Comparison of ENCODE assay signal across 17 cellular contexts in genomic region chr17:77892031-77892430, GRCh38.
"Had no signal": no experiment of that assay in that cellular context is flagged by ENCODE, and none has a peak within 500 bp of the region (broad histone marks: within the 10 kb centered on the region; RNA-seq: fewer than 3 reads in every experiment).

No MANE protein-coding gene starts in this region.

- H3K27me3 Mint-ChIP-seq: activated naive CD4-positive, alpha-beta T cell treated with anti-CD3 and anti-CD28 coated beads, Interleukin-2, amount 50 U/mL, for 24 hours had no signal

- H3K36me3 Mint-ChIP-seq: activated naive CD4-positive, alpha-beta T cell treated with anti-CD3 and anti-CD28 coated beads, Interleukin-2, amount 50 U/mL, for 24 hours; brain; natural killer cell had no signal

- H3K4me1 ChIP-seq: parathyroid adenoma had no signal

- H3K9me3 Mint-ChIP-seq: activated CD4-positive, alpha-beta T cell treated with anti-CD3 and anti-CD28 coated beads, Interleukin-2, amount 10 ng/mL, durations not matched to agents 24 days and 14 days; activated naive CD4-positive, alpha-beta T cell treated with anti-CD3 and anti-CD28 coated beads, Interleukin-2, amount 50 U/mL, for 24 hours; natural killer cell had no signal

- ATAC-seq: activated CD8-positive, alpha-beta T cell treated with anti-CD3 and anti-CD28 coated beads, Interleukin-2, amount 10 ng/mL, durations not matched to agents 7 days and 5 days; left ventricle myocardium superior; natural killer cell had no signal

- DNase-seq: activated CD4-positive, alpha-beta T cell treated with anti-CD3 and anti-CD28 coated beads, Interleukin-2, amount 10 ng/mL, durations not matched to agents 24 days and 14 days; activated CD8-positive, alpha-beta T cell treated with anti-CD3 and anti-CD28 coated beads, Interleukin-2, amount 10 ng/mL, durations not matched to agents 7 days and 5 days; activated gamma-delta T cell treated with Interleukin-2 at 50 U/mL for 16 hours; anterior cingulate cortex; caudate nucleus; effector CD8-positive, alpha-beta T cell; foreskin melanocyte; hippocampal formation; left ventricle myocardium superior; mammary epithelial cell; midbrain; natural killer cell; stimulated activated CD4-positive, alpha-beta T cell treated with anti-CD3 and anti-CD28 coated beads, Interleukin-4, amount 100 ng/mL, for 24 hours; stimulated activated naive CD8-positive, alpha-beta T cell treated with anti-CD3 and anti-CD28 coated beads, Interleukin-15, Interleukin-2, amounts not matched to agents 100 U/mL and 50 U/mL, for 24 hours had no signal

- H3K27ac ChIP-seq: parathyroid adenoma had no signal

- H3K9ac ChIP-seq: parathyroid adenoma had no signal

- H2AFZ ChIP-seq: parathyroid adenoma had no signal

- H3K4me3 Mint-ChIP-seq: activated CD4-positive, alpha-beta T cell treated with anti-CD3 and anti-CD28 coated beads, Interleukin-2, amount 10 ng/mL, durations not matched to agents 24 days and 14 days; activated CD8-positive, alpha-beta T cell treated with anti-CD3 and anti-CD28 coated beads, Interleukin-2, amount 10 ng/mL, durations not matched to agents 7 days and 5 days; activated naive CD4-positive, alpha-beta T cell treated with anti-CD3 and anti-CD28 coated beads, Interleukin-2, amount 50 U/mL, for 24 hours; natural killer cell had no signal

- H3K27ac Mint-ChIP-seq: activated CD4-positive, alpha-beta T cell treated with anti-CD3 and anti-CD28 coated beads, Interleukin-2, amount 10 ng/mL, durations not matched to agents 24 days and 14 days; activated CD8-positive, alpha-beta T cell treated with anti-CD3 and anti-CD28 coated beads, Interleukin-2, amount 10 ng/mL, durations not matched to agents 7 days and 5 days; activated naive CD4-positive, alpha-beta T cell treated with anti-CD3 and anti-CD28 coated beads, Interleukin-2, amount 50 U/mL, for 24 hours; natural killer cell had no signal
